Comparison of ENCODE assay signal across 18 cellular contexts in genomic region chr16:15723808-15724207, GRCh38.
A peak's percentile ranks its signal among the peaks of the same experiment; 100 is the strongest.
DNase-seq lines count a peak whose midpoint lies in the region; ATAC-seq and TF ChIP-seq lines count a peak whose summit lies in the region.
"Had no signal": no experiment of that assay in that cellular context is flagged by ENCODE, and none has a peak within 500 bp of the region (broad histone marks: within the 10 kb centered on the region; RNA-seq: fewer than 3 reads in every experiment).

No MANE protein-coding gene starts in this region.

- POLR2A ChIA-PET in CD8-positive, alpha-beta T cell (lab: Charles Lee) = no interaction called here

- H3K9me3 Mint-ChIP-seq in activated T-cell treated with anti-CD3 and anti-CD28 coated beads, Interleukin-2, amount 50 U/mL, for 24 hours = no peaks in the 10 kb centered on the region
- H3K9me3 Mint-ChIP-seq in stimulated activated memory B cell treated with anti-CD40 and anti-IgM and Interleukin-4, amounts not matched to agents 10 μg/mL and 1 μg/mL and 100 μg/mL, for 72 hours = peaks cover 2% of the 10 kb centered on the region
- no peaks in the 10 kb centered on the region for H3K9me3 Mint-ChIP-seq in CD8-positive, alpha-beta T cell
- H3K9me3 Mint-ChIP-seq: CD4-positive, alpha-beta T cell; GM23338 had no signal

- no peak for TF ChIP-seq POLR2A in gastroesophageal sphincter (IDR thresholded peaks at IDR 0.05)

- peaks cover 0 to 72% (median 0%) of the 10 kb centered on the region in 3 donors for H3K4me1 ChIP-seq in gastroesophageal sphincter
- H3K4me1 ChIP-seq in CD8-positive, alpha-beta T cell (ENCODE audit: insufficient read depth, low read length) = no peaks in the 10 kb centered on the region
- H3K4me1 ChIP-seq: A549 had no signal

- no peak overlapping the region for H3K4me3 Mint-ChIP-seq in activated T-cell treated with anti-CD3 and anti-CD28 coated beads, Interleukin-2, amount 50 U/mL, for 24 hours
- no peak overlapping the region for H3K4me3 Mint-ChIP-seq in stimulated activated memory B cell treated with anti-CD40 and anti-IgM and Interleukin-4, amounts not matched to agents 10 μg/mL and 1 μg/mL and 100 μg/mL, for 72 hours
- H3K4me3 Mint-ChIP-seq in CD8-positive, alpha-beta T cell = no peak overlapping the region
- H3K4me3 Mint-ChIP-seq: CD4-positive, alpha-beta T cell; GM23338 had no signal

- no peak for TF ChIP-seq EP300 in gastroesophageal sphincter (IDR thresholded peaks at IDR 0.05)

- H3K27ac ChIP-seq in gastroesophageal sphincter = peak overlapping the region in 3 of 4 donors; percentile 24 to 62 (median 27)
- H3K27ac ChIP-seq in CD8-positive, alpha-beta T cell (ENCODE audit: low read depth, low read length) = no peak overlapping the region
- H3K27ac ChIP-seq: 22Rv1, A549, C4-2B, HL-60 had no signal

- intact Hi-C loops in CD8-positive, alpha-beta T cell (cut with DNase I, micrococcal nuclease) = no loop called here

- H3K27ac Mint-ChIP-seq in activated T-cell treated with anti-CD3 and anti-CD28 coated beads, Interleukin-2, amount 50 U/mL, for 24 hours = peak overlapping the region; percentile 26
- H3K27ac Mint-ChIP-seq in stimulated activated memory B cell treated with anti-CD40 and anti-IgM and Interleukin-4, amounts not matched to agents 10 μg/mL and 1 μg/mL and 100 μg/mL, for 72 hours = peak overlapping the region; percentile 28
- no peak overlapping the region for H3K27ac Mint-ChIP-seq in CD8-positive, alpha-beta T cell
- H3K27ac Mint-ChIP-seq: CD4-positive, alpha-beta T cell; GM23338 had no signal

- WGBS in gastroesophageal sphincter (ENCODE audit: low coverage in 1 of 2), 2 donors = 70 to 85% methylated on average over 4 to 6 of the region's 7 CpGs

- no peaks in the 10 kb centered on the region for H3K27me3 Mint-ChIP-seq in activated T-cell treated with anti-CD3 and anti-CD28 coated beads, Interleukin-2, amount 50 U/mL, for 24 hours
- no peaks in the 10 kb centered on the region for H3K27me3 Mint-ChIP-seq in stimulated activated memory B cell treated with anti-CD40 and anti-IgM and Interleukin-4, amounts not matched to agents 10 μg/mL and 1 μg/mL and 100 μg/mL, for 72 hours
- H3K27me3 Mint-ChIP-seq in CD8-positive, alpha-beta T cell (ENCODE audit: low read depth) = no peaks in the 10 kb centered on the region
- H3K27me3 Mint-ChIP-seq: CD4-positive, alpha-beta T cell had no signal

- DNase-seq in activated T-cell treated with anti-CD3 and anti-CD28 coated beads, Interleukin-2, amount 50 U/mL, for 24 hours = no peak
- DNase-seq in activated T-cell treated with anti-CD3 and anti-CD28 coated beads, Interleukin-2, amount 50 U/mL, for 1 hour = no peak
- no peak for DNase-seq in CD8-positive, alpha-beta T cell
- DNase-seq in NCI-H226 (no peak), OCI-M2 (lab: John Stamatoyannopoulos, UW; ENCODE audit: unreplicated experiment) (no peak)
- DNase-seq: AML-193; CD4-positive, alpha-beta T cell; DMS153; DMS79; GDM1; HCEC 1CT had no signal

- CTCF ChIA-PET in CD8-positive, alpha-beta T cell (lab: Charles Lee) = interaction anchor here (1.4 kb wide), 1 partner anchor 20 kb away, joined by 8 read pairs; no protein-coding TSS in a partner anchor

- H3K36me3 Mint-ChIP-seq in activated T-cell treated with anti-CD3 and anti-CD28 coated beads, Interleukin-2, amount 50 U/mL, for 24 hours (ENCODE audit: low read depth) = peaks cover 74% of the 10 kb centered on the region
- peaks cover 76% of the 10 kb centered on the region for H3K36me3 Mint-ChIP-seq in stimulated activated memory B cell treated with anti-CD40 and anti-IgM and Interleukin-4, amounts not matched to agents 10 μg/mL and 1 μg/mL and 100 μg/mL, for 72 hours
- peaks cover 72% of the 10 kb centered on the region for H3K36me3 Mint-ChIP-seq in CD8-positive, alpha-beta T cell

- H3K36me3 ChIP-seq in gastroesophageal sphincter = peaks cover 0 to 100% of the 10 kb centered on the region in 2 donors
- H3K36me3 ChIP-seq in CD8-positive, alpha-beta T cell (ENCODE audit: insufficient read depth, low read length) = peaks cover 11% of the 10 kb centered on the region

- ATAC-seq in gastroesophageal sphincter = no peak
- no peak for ATAC-seq in stimulated activated memory B cell treated with anti-CD40 and anti-IgM and Interleukin-4, amounts not matched to agents 10 μg/mL and 1 μg/mL and 100 μg/mL, for 72 hours
- ATAC-seq in CD8-positive, alpha-beta T cell = no peak
- ATAC-seq: A549, GM23338 had no signal

- H3K4me3 ChIP-seq in gastroesophageal sphincter = no peak overlapping the region
- H3K4me3 ChIP-seq in CD8-positive, alpha-beta T cell (ENCODE audit: low read depth, low read length) = no peak overlapping the region
- H3K4me3 ChIP-seq: A549, GM23338 had no signal

- H3K27me3 ChIP-seq in gastroesophageal sphincter = no peaks in the 10 kb centered on the region
- H3K27me3 ChIP-seq in CD8-positive, alpha-beta T cell (ENCODE audit: insufficient read depth, low read length) = no peaks in the 10 kb centered on the region

- H3K4me1 Mint-ChIP-seq in activated T-cell treated with anti-CD3 and anti-CD28 coated beads, Interleukin-2, amount 50 U/mL, for 24 hours (ENCODE audit: low read depth) = no peaks in the 10 kb centered on the region
- no peaks in the 10 kb centered on the region for H3K4me1 Mint-ChIP-seq in stimulated activated memory B cell treated with anti-CD40 and anti-IgM and Interleukin-4, amounts not matched to agents 10 μg/mL and 1 μg/mL and 100 μg/mL, for 72 hours
- H3K4me1 Mint-ChIP-seq in CD8-positive, alpha-beta T cell (ENCODE audit: low read depth) = no peaks in the 10 kb centered on the region
- H3K4me1 Mint-ChIP-seq: GM23338 had no signal

- H3K9me3 ChIP-seq in gastroesophageal sphincter = no peaks in the 10 kb centered on the region
- no peaks in the 10 kb centered on the region for H3K9me3 ChIP-seq in CD8-positive, alpha-beta T cell (ENCODE audit: low read length)
- H3K9me3 ChIP-seq: A549 had no signal

- TF ChIP-seq CTCF in gastroesophageal sphincter (IDR thresholded peaks at IDR 0.05) = no peak
- no peak for TF ChIP-seq CTCF in CD8-positive, alpha-beta T cell (IDR thresholded peaks at IDR 0.05)
